Comparison of ENCODE assay signal across 1 cellular context in genomic region chr17:56866496-56866895, GRCh38.
TF ChIP-seq lines count a peak whose summit lies in the region.

No MANE protein-coding gene starts in this region.

TF ChIP-seq in endothelial cell of umbilical vein, 7 proteins besides CTCF, POLR2A, EP300 and RAD21:
- TF ChIP-seq MYC (IDR thresholded peaks at IDR 0.05; ENCODE audit: low read depth, low read length), result no peak
- TF ChIP-seq POLR2AphosphoS5 (IDR thresholded peaks at IDR 0.05; ENCODE audit: insufficient read depth, low read depth, low read length), result no peak
- TF ChIP-seq MAX (IDR thresholded peaks at IDR 0.05; ENCODE audit: insufficient read depth, insufficient read length), result no peak
